ENCODE assay signal across 8 cellular contexts in the genomic region with DNA sequence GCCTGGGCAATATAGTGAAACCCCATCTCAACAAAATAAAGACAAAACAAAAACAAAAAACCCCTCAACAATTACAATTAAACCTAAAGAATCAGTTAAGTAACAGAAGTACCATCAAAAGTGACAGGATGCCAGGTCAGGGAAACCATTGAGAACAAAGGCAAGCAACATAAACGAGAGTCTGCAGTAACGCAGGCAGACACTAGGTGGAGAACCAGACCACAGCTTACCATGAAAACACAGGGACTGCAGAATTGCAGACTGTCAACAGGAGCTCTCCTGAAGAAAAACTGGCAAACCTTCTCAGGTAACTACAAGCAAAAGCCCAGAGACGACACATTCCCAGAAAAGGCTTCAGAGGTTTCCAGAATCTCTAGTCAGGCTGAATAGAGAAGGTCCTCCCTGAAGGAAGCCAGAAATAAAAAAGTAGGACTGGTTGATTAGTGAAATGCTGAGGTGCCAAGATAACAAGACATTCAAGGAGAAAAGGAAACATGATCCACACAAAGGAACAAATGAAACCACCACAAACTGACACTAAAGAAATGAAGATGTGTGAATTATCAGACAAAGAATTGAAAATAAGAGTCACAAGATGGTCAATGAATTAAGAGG. TPM values are rescaled to one million over a fixed set of nuclear protein-coding genes. Genes with fewer than 3 reads are reported as not detected.
DNase-seq lines count a peak whose midpoint lies in the region; ATAC-seq lines count a peak whose summit lies in the region.

No MANE protein-coding gene starts in this region.

- ATAC-seq in GM19328 (IDR thresholded peaks at IDR 0.05; ENCODE audit: unreplicated experiment), result no peak

- POLR2A ChIA-PET in activated CD4-positive, alpha-beta memory T cell treated with anti-CD3 and anti-CD28 coated beads, Interleukin-2, amount 10 ng/mL, durations not matched to agents 7 days and 5 days (lab: Charles Lee), result interaction anchor here (1.0 kb wide), 2 partner anchors 93 to 199 kb away, joined by 3 to 4 read pairs; a partner anchor contains a TSS

- peaks cover 54% of the 10 kb centered on the region for H3K9me3 Mint-ChIP-seq in activated CD4-positive, alpha-beta memory T cell treated with anti-CD3 and anti-CD28 coated beads, Interleukin-2, amount 10 ng/mL, durations not matched to agents 7 days and 5 days

- CTCF ChIA-PET in activated CD4-positive, alpha-beta memory T cell treated with anti-CD3 and anti-CD28 coated beads, Interleukin-2, amount 10 ng/mL, durations not matched to agents 7 days and 5 days (lab: Charles Lee), result interaction anchor here (1.0 kb wide), 2 partner anchors 9 to 598 kb away, joined by 3 to 5 read pairs; no protein-coding TSS in a partner anchor

- peak; percentile 81 for DNase-seq in CD1c-positive myeloid dendritic cell (ENCODE audit: extremely low spot score)
- peak; percentile 75 for DNase-seq in HPDE6-E6E7 (ENCODE audit: extremely low spot score)
- peak; percentile 41 for DNase-seq in NCI-H82 treated with DMSO at 0.1 percent for 48 hours (lab: John Stamatoyannopoulos, UW; ENCODE audit: unreplicated experiment)
- DNase-seq in activated CD4-positive, alpha-beta memory T cell treated with anti-CD3 and anti-CD28 coated beads, Interleukin-2, amount 10 ng/mL, durations not matched to agents 7 days and 5 days, result peak; percentile 79
- peak; percentile 68 for DNase-seq in ecto neural progenitor cell (ENCODE audit: low spot score)
- DNase-seq in lung microvascular endothelial cell (ENCODE audit: low read depth in 2 of 2), result peak; percentile 89
- peak; percentile 23 for DNase-seq in stimulated activated CD8-positive, alpha-beta memory T cell treated with anti-CD3 and anti-CD28 coated beads, Interleukin-15, amount 100 ng/mL, for 24 hours (ENCODE audit: low read depth)

- peaks cover 61% of the 10 kb centered on the region for H3K36me3 Mint-ChIP-seq in activated CD4-positive, alpha-beta memory T cell treated with anti-CD3 and anti-CD28 coated beads, Interleukin-2, amount 10 ng/mL, durations not matched to agents 7 days and 5 days (ENCODE audit: low read depth)

- H3K4me3 Mint-ChIP-seq in activated CD4-positive, alpha-beta memory T cell treated with anti-CD3 and anti-CD28 coated beads, Interleukin-2, amount 10 ng/mL, durations not matched to agents 7 days and 5 days, result no peak overlapping the region

- no peak overlapping the region for H3K27ac Mint-ChIP-seq in activated CD4-positive, alpha-beta memory T cell treated with anti-CD3 and anti-CD28 coated beads, Interleukin-2, amount 10 ng/mL, durations not matched to agents 7 days and 5 days

- H3K27me3 Mint-ChIP-seq in activated CD4-positive, alpha-beta memory T cell treated with anti-CD3 and anti-CD28 coated beads, Interleukin-2, amount 10 ng/mL, durations not matched to agents 7 days and 5 days, result no peaks in the 10 kb centered on the region

- H3K4me1 Mint-ChIP-seq in activated CD4-positive, alpha-beta memory T cell treated with anti-CD3 and anti-CD28 coated beads, Interleukin-2, amount 10 ng/mL, durations not matched to agents 7 days and 5 days, result peaks cover 39% of the 10 kb centered on the region

RNA-seq across cellular contexts. Expression of a gene that starts 2.2 kb away (rescaled TPM):
- total RNA-seq in activated CD4-positive, alpha-beta memory T cell treated with anti-CD3 and anti-CD28 coated beads, Interleukin-2, amount 10 ng/mL, durations not matched to agents 7 days and 5 days, result 1 to 10 TPM; 2.0 to 4.3 TPM
- 1.3 and 1.8 TPM in 2 replicates for total RNA-seq in lung microvascular endothelial cell

RNA-seq across cellular contexts. Expression of a gene that starts 36.5 kb away (rescaled TPM):
- 1 to 10 TPM; 6.5 TPM for total RNA-seq in activated CD4-positive, alpha-beta memory T cell treated with anti-CD3 and anti-CD28 coated beads, Interleukin-2, amount 10 ng/mL, durations not matched to agents 7 days and 5 days
- total RNA-seq in lung microvascular endothelial cell, result 3.7 and 4.6 TPM in 2 replicates

RNA-seq across cellular contexts. Expression of a gene that starts 59.3 kb away (rescaled TPM):
- 1 to 10 TPM; 4.7 to 6.1 TPM for total RNA-seq in activated CD4-positive, alpha-beta memory T cell treated with anti-CD3 and anti-CD28 coated beads, Interleukin-2, amount 10 ng/mL, durations not matched to agents 7 days and 5 days
- total RNA-seq in lung microvascular endothelial cell, result 15.5 and 16.5 TPM in 2 replicates

Comparison
In these comparisons a context has a peak if more than half of its experiments do, and no peak if none do; other contexts are left out.
1. DNase-seq: peak in every context shown above with its lines; median percentile 89 in lung microvascular endothelial cell; 81 in CD1c-positive myeloid dendritic cell; 79 in activated CD4-positive, alpha-beta memory T cell treated with anti-CD3 and anti-CD28 coated beads, Interleukin-2, amount 10 ng/mL, durations not matched to agents 7 days and 5 days; 75 in HPDE6-E6E7; 68 in ecto neural progenitor cell; 41 in NCI-H82 treated with DMSO at 0.1 percent for 48 hours; 23 in stimulated activated CD8-positive, alpha-beta memory T cell treated with anti-CD3 and anti-CD28 coated beads, Interleukin-15, amount 100 ng/mL, for 24 hours.